Comparison of ENCODE assay signal across 15 cellular contexts in genomic region chr7:72336382-72336886, GRCh38.
A peak's percentile ranks its signal among the peaks of the same experiment; 100 is the strongest.
DNase-seq lines count a peak whose midpoint lies in the region; ATAC-seq and TF ChIP-seq lines count a peak whose summit lies in the region.
"Had no signal": no experiment of that assay in that cellular context is flagged by ENCODE, and none has a peak within 500 bp of the region (broad histone marks: within the 10 kb centered on the region; RNA-seq: fewer than 3 reads in every experiment).

No MANE protein-coding gene starts in this region.

- no peak overlapping the region for H3K4me2 ChIP-seq in neural cell (ENCODE audit: low read length)

- peak overlapping the region; percentile 80 for H3K9ac ChIP-seq in HUES64 (ENCODE audit: low read depth, low read length)
- peak overlapping the region; percentile 70 for H3K9ac ChIP-seq in neural cell (ENCODE audit: low read length)

- no peaks in the 10 kb centered on the region for H3K79me2 ChIP-seq in neural cell (replicated peaks; ENCODE audit: insufficient read depth, low read length)

- H3K9me3 ChIP-seq in HUES64 (ENCODE audit: insufficient read depth, low read depth, low read length) (peaks cover 5% of the 10 kb centered on the region; the same call in 1 of the 2 replicates), esophagus (ENCODE audit: control insufficient read depth in 2 of 2, insufficient read depth in 1 of 2, low read depth in 1 of 2, low read length in 1 of 2) (no peaks in the 10 kb centered on the region), neural cell (ENCODE audit: low read length) (no peaks in the 10 kb centered on the region), tibial artery (peaks cover 0 to 4% (median 0%) of the 10 kb centered on the region in 3 donors)

- ATAC-seq in sciatic nerve (no peak), GM19452 (IDR thresholded peaks at IDR 0.05; ENCODE audit: unreplicated experiment) (no peak)
- ATAC-seq: activated CD8-positive, alpha-beta T cell treated with anti-CD3 and anti-CD28 coated beads for 36 hours had no signal

- H3K4me1 ChIP-seq in HUES64 (ENCODE audit: insufficient read depth, low read length): no peaks in the 10 kb centered on the region; the same call in 1 of the 2 replicates
- H3K4me1 ChIP-seq in esophagus (ENCODE audit: control insufficient read depth in 2 of 2, insufficient read depth in 2 of 2, low read length in 1 of 2): peaks cover 7% of the 10 kb centered on the region in 2 donors
- peaks cover 0 to 12% (median 0%) of the 10 kb centered on the region in 4 donors for H3K4me1 ChIP-seq in tibial artery

- TF ChIP-seq CTCF in neural cell (IDR thresholded peaks at IDR 0.05; ENCODE audit: poor library complexity, severe bottlenecking) (no peak), tibial artery (IDR thresholded peaks at IDR 0.05) (no peak)

- intact Hi-C loops in sciatic nerve (cut with DNase I): no loop called here
- intact Hi-C loops in tibial artery (cut with DNase I; ENCODE audit: low total_unique reads): no loop called here

- H4K20me1 ChIP-seq in neural cell (ENCODE audit: insufficient read depth): no peaks in the 10 kb centered on the region

- H3K9me2 ChIP-seq in neural cell (ENCODE audit: insufficient read depth, low read length): no peaks in the 10 kb centered on the region

- H2AFZ ChIP-seq in neural cell (ENCODE audit: low read depth, low read length): peak overlapping the region; percentile 73

- no peaks in the 10 kb centered on the region for H3F3A ChIP-seq in neural cell (ENCODE audit: insufficient read depth, low read length, poor library complexity, severe bottlenecking)

- under 1% methylated on average over 54 of the region's 54 CpGs for WGBS in HUES64
- WGBS in esophagus, 2 donors: 1 to 2% methylated on average over 34 to 54 of the region's 54 CpGs

- no peak for TF ChIP-seq EP300 in neural cell (conservative IDR thresholded peaks at IDR 0.05; ENCODE audit: poor library complexity, severe bottlenecking)

- peak; percentile 73 for DNase-seq in D341Med (ENCODE audit: low spot score)
- DNase-seq in sciatic nerve (ENCODE audit: low spot score): no peak
- no peak for DNase-seq in NCI-H128 (lab: John Stamatoyannopoulos, UW; ENCODE audit: unreplicated experiment)
- DNase-seq in tibial artery: no peak
- DNase-seq: activated CD8-positive, alpha-beta T cell treated with anti-CD3 and anti-CD28 coated beads for 36 hours; activated effector memory CD4-positive, alpha-beta T cell treated with anti-CD3 and anti-CD28 coated beads, Interleukin-2, amount 50 U/mL, for 16 hours; brain microvascular endothelial cell; NCI-H446; stimulated activated naive CD4-positive, alpha-beta T cell treated with Interleukin-2 at 50 U/mL for 16 hours had no signal

- H3K27me3 ChIP-seq in HUES64 (ENCODE audit: insufficient read depth, low read length) (peaks cover 43% of the 10 kb centered on the region), esophagus (ENCODE audit: control insufficient read depth in 1 of 2, insufficient read depth in 2 of 2, low read length in 2 of 2) (peaks cover 6% of the 10 kb centered on the region in 2 donors), neural cell (ENCODE audit: insufficient read depth, low read depth, low read length) (peaks cover 40% of the 10 kb centered on the region), tibial artery (peaks cover 0 to 38% of the 10 kb centered on the region in 2 donors)

- H3K27ac ChIP-seq in HUES64 (ENCODE audit: low read depth, low read length): no peak overlapping the region
- H3K27ac ChIP-seq in esophagus (ENCODE audit: low read depth in 2 of 2, low read length in 1 of 2): no peak overlapping the region
- H3K27ac ChIP-seq in neural cell (ENCODE audit: low read length): no peak overlapping the region
- H3K27ac ChIP-seq in tibial artery: no peak overlapping the region
- H3K27ac ChIP-seq: brain microvascular endothelial cell, C4-2B, HL-60 had no signal

- H3K36me3 ChIP-seq in HUES64 (ENCODE audit: insufficient read depth, low read length): no peaks in the 10 kb centered on the region
- no peaks in the 10 kb centered on the region for H3K36me3 ChIP-seq in esophagus (ENCODE audit: control insufficient read depth in 2 of 2, insufficient read depth in 2 of 2, low read length in 1 of 2)
- H3K36me3 ChIP-seq in neural cell (ENCODE audit: insufficient read depth, low read length): no peaks in the 10 kb centered on the region
- no peaks in the 10 kb centered on the region for H3K36me3 ChIP-seq in tibial artery
- H3K36me3 ChIP-seq: brain microvascular endothelial cell had no signal

- no peak for TF ChIP-seq RAD21 in neural cell (conservative IDR thresholded peaks at IDR 0.05)

- H3K4me3 ChIP-seq in HUES64 (ENCODE audit: low read length) (peak overlapping the region; percentile 80), esophagus (ENCODE audit: low read depth in 1 of 2, low read length in 2 of 2) (peak overlapping the region; percentile 26 to 27), neural cell (ENCODE audit: low read length) (peak overlapping the region; percentile 97), tibial artery (no peak overlapping the region)

TF ChIP-seq in neural cell, 6 proteins besides CTCF, POLR2A, EP300 and RAD21:
- TF ChIP-seq TAF1 (IDR thresholded peaks at IDR 0.05; ENCODE audit: low read depth) (no peak), MXI1 (conservative IDR thresholded peaks at IDR 0.05; ENCODE audit: poor library complexity, severe bottlenecking) (no peak), REST (IDR thresholded peaks at IDR 0.05; ENCODE audit: borderline replicate concordance) (no peak), EZH2 (IDR thresholded peaks at IDR 0.05; ENCODE audit: borderline replicate concordance, insufficient read depth, low read length, poor library complexity, severe bottlenecking) (no peak), SMC3 (conservative IDR thresholded peaks at IDR 0.05; ENCODE audit: poor library complexity) (no peak), POLR2AphosphoS5 (IDR thresholded peaks at IDR 0.05) (no peak)
TF ChIP-seq in neural cell: peak in this region for 0.

Comparison
In these comparisons a context has a peak if more than half of its experiments do, and no peak if none do; other contexts are left out.
1. H3K4me3 ChIP-seq: peak in HUES64 (single experiment), esophagus (2 of 2) and neural cell (single experiment); none in tibial artery (0 of 2).